15 cellular contexts compared by ENCODE assay signal in genomic region chr11:47786373-47786772, GRCh38. TPM values are rescaled to one million over a fixed set of nuclear protein-coding genes. Genes with fewer than 3 reads are reported as not detected.
DNase-seq lines count a peak whose midpoint lies in the region; ATAC-seq and TF ChIP-seq lines count a peak whose summit lies in the region.
"Had no signal": no experiment of that assay in that cellular context is flagged by ENCODE, and none has a peak within 500 bp of the region (broad histone marks: within the 10 kb centered on the region; RNA-seq: fewer than 3 reads in every experiment).

No MANE protein-coding gene starts in this region.

- CTCF ChIA-PET in MCF 10A (lab: Yijun Ruan, JAX) (interaction anchor here (1.1 kb wide), 1 partner anchor 67 kb away, joined by 4 read pairs; no protein-coding TSS in a partner anchor), mammary epithelial cell (lab: Charles Lee; ENCODE audit: low non-redundant PET) (no interaction called here)

- no peak overlapping the region for H3K27ac Mint-ChIP-seq in MCF 10A (ENCODE audit: low read depth, unreplicated experiment)
- peak overlapping the region; percentile 15 for H3K27ac Mint-ChIP-seq in stimulated activated effector memory CD8-positive, alpha-beta T cell treated with anti-CD3 and anti-CD28 coated beads, Interleukin-12 subunit alpha, Interleukin-12 subunit beta, amount 100 ng/mL, for 72 hours
- H3K27ac Mint-ChIP-seq: B cell; T-helper 1 cell treated with Interleukin-12 subunit alpha and Interleukin-12 subunit beta and Interleukin-4 antibody, amounts not matched to agents 30 μg/mL and 1 μg/mL, for 36 hours had no signal

- dilution Hi-C loops in mammary epithelial cell (cut with HindIII; ENCODE audit: low sequenced_read_pairs), result no loop called here

- in situ Hi-C loops in mammary epithelial cell (cut with MboI; ENCODE audit: low sequenced_read_pairs in 2 of 2), result no loop called here

- no peak for TF ChIP-seq CTCF in MCF 10A (IDR thresholded peaks at IDR 0.05; ENCODE audit: unreplicated experiment)
- TF ChIP-seq CTCF in mammary epithelial cell (conservative IDR thresholded peaks at IDR 0.05 in 1 of 2, IDR thresholded peaks at IDR 0.05 in 1 of 2; ENCODE audit: extremely low read depth in 1 of 2, insufficient read depth in 1 of 2, low read depth in 1 of 2, low read length in 2 of 2), result no peak
- no peak for TF ChIP-seq CTCF in fibroblast of lung (conservative IDR thresholded peaks at IDR 0.05 in 1 of 2, IDR thresholded peaks at IDR 0.05 in 1 of 2; ENCODE audit: low read depth in 1 of 2, low read length in 2 of 2)
- TF ChIP-seq CTCF in esophagus squamous epithelium (IDR thresholded peaks at IDR 0.05), result no peak

- H3K4me1 Mint-ChIP-seq in MCF 10A (ENCODE audit: insufficient read depth, unreplicated experiment), result no peaks in the 10 kb centered on the region
- no peaks in the 10 kb centered on the region for H3K4me1 Mint-ChIP-seq in stimulated activated effector memory CD8-positive, alpha-beta T cell treated with anti-CD3 and anti-CD28 coated beads, Interleukin-12 subunit alpha, Interleukin-12 subunit beta, amount 100 ng/mL, for 72 hours
- H3K4me1 Mint-ChIP-seq: B cell had no signal

- no peaks in the 10 kb centered on the region for H3K9me3 Mint-ChIP-seq in MCF 10A (ENCODE audit: unreplicated experiment)
- H3K9me3 Mint-ChIP-seq in stimulated activated effector memory CD8-positive, alpha-beta T cell treated with anti-CD3 and anti-CD28 coated beads, Interleukin-12 subunit alpha, Interleukin-12 subunit beta, amount 100 ng/mL, for 72 hours, result no peaks in the 10 kb centered on the region
- H3K9me3 Mint-ChIP-seq: activated T-cell treated with anti-CD3 and anti-CD28 coated beads, Interleukin-2, amount 50 U/mL, for 72 hours; naive B cell; T-helper 1 cell treated with Interleukin-12 subunit alpha and Interleukin-12 subunit beta and Interleukin-4 antibody, amounts not matched to agents 30 μg/mL and 1 μg/mL, for 36 hours had no signal

- peaks cover 47% of the 10 kb centered on the region for H3K36me3 ChIP-seq in mammary epithelial cell (ENCODE audit: insufficient read depth, low read length)
- H3K36me3 ChIP-seq in fibroblast of lung (ENCODE audit: control insufficient read depth, insufficient read depth, low read length), result peaks cover 10% of the 10 kb centered on the region
- peaks cover 13 to 100% (median 30%) of the 10 kb centered on the region in 3 donors for H3K36me3 ChIP-seq in esophagus squamous epithelium

- H3K79me2 ChIP-seq in mammary epithelial cell (ENCODE audit: insufficient read depth, low read length) (no peaks in the 10 kb centered on the region), fibroblast of lung (ENCODE audit: control insufficient read depth, insufficient read depth, low read length) (no peaks in the 10 kb centered on the region)

- TF ChIP-seq POLR2A in esophagus squamous epithelium (IDR thresholded peaks at IDR 0.05), result no peak

- DNase-seq in MCF 10A (ENCODE audit: unreplicated experiment) (peak; percentile 22), mammary epithelial cell (no peak), NCI-H2196 (lab: John Stamatoyannopoulos, UW; ENCODE audit: unreplicated experiment) (peak; percentile 41), fibroblast of lung (ENCODE audit: low read depth in 2 of 2) (peak; percentile 11 to 13), esophagus squamous epithelium (lab: John Stamatoyannopoulos, UW) (no peak), A172 (ENCODE audit: low spot score) (no peak), OCI-M2 (lab: John Stamatoyannopoulos, UW; ENCODE audit: unreplicated experiment) (no peak)
- DNase-seq in stimulated activated effector memory CD8-positive, alpha-beta T cell treated with anti-CD3 and anti-CD28 coated beads, Interleukin-12 subunit alpha, Interleukin-12 subunit beta, amount 100 ng/mL, for 72 hours (ENCODE audit: low spot score in 2 of 2), result no peak
- DNase-seq: activated T-cell treated with anti-CD3 and anti-CD28 coated beads, Interleukin-2, amount 50 U/mL, for 72 hours; effector CD8-positive, alpha-beta T cell; glutamatergic neuron; naive B cell; Peyer's patch had no signal

- WGBS in mammary epithelial cell (ENCODE audit: low coverage, missing lambda C conversion rate), result 25% methylated on average over 1 of the region's 2 CpGs
- 75 to 92% methylated on average over 2 of the region's 2 CpGs for WGBS in esophagus squamous epithelium, 2 donors

- H3K4me3 ChIP-seq in mammary epithelial cell (replicated peaks in 1 of 3; ENCODE audit: insufficient read depth in 1 of 3, low read depth in 2 of 3, low read length in 3 of 3), result no peak overlapping the region
- no peak overlapping the region for H3K4me3 ChIP-seq in fibroblast of lung (replicated peaks in 1 of 4; ENCODE audit: control extremely low read depth in 1 of 4, insufficient read depth in 1 of 4, low read depth in 3 of 4, low read length in 4 of 4)
- no peak overlapping the region for H3K4me3 ChIP-seq in esophagus squamous epithelium
- H3K4me3 ChIP-seq: Peyer's patch had no signal

- H2AFZ ChIP-seq in mammary epithelial cell (ENCODE audit: low read depth, low read length), result no peak overlapping the region
- no peak overlapping the region for H2AFZ ChIP-seq in fibroblast of lung (ENCODE audit: low read length)

- no peaks in the 10 kb centered on the region for H3K27me3 ChIP-seq in mammary epithelial cell (ENCODE audit: insufficient read depth, low read length)
- no peaks in the 10 kb centered on the region for H3K27me3 ChIP-seq in fibroblast of lung (ENCODE audit: control insufficient read depth, insufficient read depth, low read length)
- H3K27me3 ChIP-seq in esophagus squamous epithelium, result no peaks in the 10 kb centered on the region
- H3K27me3 ChIP-seq: Peyer's patch had no signal

- no peak overlapping the region for H3K4me2 ChIP-seq in mammary epithelial cell (ENCODE audit: insufficient read depth, low read depth, low read length)
- H3K4me2 ChIP-seq in fibroblast of lung (ENCODE audit: extremely low read depth, insufficient read depth, low read length), result no peak overlapping the region

- no peak overlapping the region for H3K4me3 Mint-ChIP-seq in MCF 10A (ENCODE audit: unreplicated experiment)
- H3K4me3 Mint-ChIP-seq in stimulated activated effector memory CD8-positive, alpha-beta T cell treated with anti-CD3 and anti-CD28 coated beads, Interleukin-12 subunit alpha, Interleukin-12 subunit beta, amount 100 ng/mL, for 72 hours, result no peak overlapping the region
- H3K4me3 Mint-ChIP-seq: activated T-cell treated with anti-CD3 and anti-CD28 coated beads, Interleukin-2, amount 50 U/mL, for 72 hours; B cell; T-helper 1 cell treated with Interleukin-12 subunit alpha and Interleukin-12 subunit beta and Interleukin-4 antibody, amounts not matched to agents 30 μg/mL and 1 μg/mL, for 36 hours had no signal

- H3K4me1 ChIP-seq in mammary epithelial cell (ENCODE audit: insufficient read depth, low read length), result no peaks in the 10 kb centered on the region
- H3K4me1 ChIP-seq in fibroblast of lung (ENCODE audit: control insufficient read depth, extremely low read depth, insufficient read depth, low read length), result no peaks in the 10 kb centered on the region
- no peaks in the 10 kb centered on the region for H3K4me1 ChIP-seq in esophagus squamous epithelium

- H3K9me3 ChIP-seq in mammary epithelial cell (replicated peaks; ENCODE audit: insufficient read depth, low read length) (no peaks in the 10 kb centered on the region), fibroblast of lung (ENCODE audit: control insufficient read depth, insufficient read depth, low read depth, low read length) (no peaks in the 10 kb centered on the region), esophagus squamous epithelium (no peaks in the 10 kb centered on the region)
- H3K9me3 ChIP-seq: Peyer's patch had no signal

- H3K27me3 Mint-ChIP-seq in MCF 10A (ENCODE audit: insufficient read depth, unreplicated experiment), result no peaks in the 10 kb centered on the region
- H3K27me3 Mint-ChIP-seq: B cell, naive B cell had no signal

- no peaks in the 10 kb centered on the region for H4K20me1 ChIP-seq in mammary epithelial cell (ENCODE audit: insufficient read depth, low read length)
- no peaks in the 10 kb centered on the region for H4K20me1 ChIP-seq in fibroblast of lung (ENCODE audit: control insufficient read depth, extremely low read depth, insufficient read depth, low read length)

- intact Hi-C loops in MCF 10A (cut with micrococcal nuclease), result no loop called here
- intact Hi-C loops in mammary epithelial cell (cut with micrococcal nuclease), result no loop called here
- intact Hi-C loops in esophagus squamous epithelium (cut with DNase I), result no loop called here

- no peak for ATAC-seq in stimulated activated effector memory CD8-positive, alpha-beta T cell treated with anti-CD3 and anti-CD28 coated beads, Interleukin-12 subunit alpha, Interleukin-12 subunit beta, amount 100 ng/mL, for 72 hours
- ATAC-seq: activated T-cell treated with anti-CD3 and anti-CD28 coated beads, Interleukin-2, amount 50 U/mL, for 72 hours had no signal

- H3K27ac ChIP-seq in mammary epithelial cell (ENCODE audit: insufficient read depth, low read depth, low read length) (no peak overlapping the region), fibroblast of lung (ENCODE audit: insufficient read depth, low read length) (no peak overlapping the region), esophagus squamous epithelium (no peak overlapping the region)
- H3K27ac ChIP-seq: Peyer's patch had no signal

- no TSS peak for BruUV-seq in MCF 10A (replicated peaks; lab: Mats Ljungman, UMichigan)
- no TSS peak for BruUV-seq in mammary epithelial cell (replicated peaks; lab: Mats Ljungman, UMichigan)

- H3K9ac ChIP-seq in mammary epithelial cell (ENCODE audit: insufficient read depth, low read length) (no peak overlapping the region), fibroblast of lung (ENCODE audit: insufficient read depth, low read length) (no peak overlapping the region)

- POLR2A ChIA-PET in MCF 10A (lab: Yijun Ruan, JAX), result interaction anchor here (1.8 kb wide), 1 partner anchor 19 kb away, joined by 5 read pairs; no protein-coding TSS in a partner anchor

- peaks cover 89% of the 10 kb centered on the region for H3K36me3 Mint-ChIP-seq in MCF 10A (ENCODE audit: insufficient read depth, unreplicated experiment)
- peaks cover 97% of the 10 kb centered on the region for H3K36me3 Mint-ChIP-seq in stimulated activated effector memory CD8-positive, alpha-beta T cell treated with anti-CD3 and anti-CD28 coated beads, Interleukin-12 subunit alpha, Interleukin-12 subunit beta, amount 100 ng/mL, for 72 hours

RNA-seq across cellular contexts. Expression of gene FNBP4, which starts 19.2 kb away (rescaled TPM):
- total RNA-seq in MCF 10A (2022) (128 and 130 TPM in 2 replicates), mammary epithelial cell (10 to 100 TPM; 71.7 to 87.2 TPM), fibroblast of lung (51.9 and 82.9 TPM in 2 replicates), esophagus squamous epithelium (100 to 1,000 TPM in 1 of 4 donors, 10 to 100 TPM in 3; 52.4 to 159 (median 79.0) TPM)
- polyA plus RNA-seq in mammary epithelial cell (40.3 TPM), fibroblast of lung (54.7 and 57.3 TPM in 2 replicates)
- polyA minus RNA-seq in mammary epithelial cell (32.7 TPM), fibroblast of lung (ENCODE audit: low replicate concordance) (20.1 and 23.0 TPM in 2 replicates)
- polyA plus RNA-seq in fibroblast of lung (2012), result 24.7 and 29.9 TPM in 2 replicates
- 32.9 and 33.4 TPM in 2 replicates for total RNA-seq in A172 (2014; rRNA removed; shearing (Covaris generic))

Comparison
In these comparisons a context has a peak if more than half of its experiments do, and no peak if none do; other contexts are left out.
1. DNase-seq: peak in MCF 10A (single experiment), NCI-H2196 (single experiment) and fibroblast of lung (2 of 2); none in mammary epithelial cell (single experiment), stimulated activated effector memory CD8-positive, alpha-beta T cell treated with anti-CD3 and anti-CD28 coated beads, Interleukin-12 subunit alpha, Interleukin-12 subunit beta, amount 100 ng/mL, for 72 hours (0 of 2), esophagus squamous epithelium (single experiment), A172 (single experiment) and OCI-M2 (single experiment).